Comparison of ENCODE assay signal across 17 cellular contexts in genomic region chr14:95190346-95190840, GRCh38. TPM values are rescaled to one million over a fixed set of nuclear protein-coding genes. Genes with fewer than 3 reads are reported as not detected.
DNase-seq lines count a peak whose midpoint lies in the region; ATAC-seq and TF ChIP-seq lines count a peak whose summit lies in the region.
"Had no signal": no experiment of that assay in that cellular context is flagged by ENCODE, and none has a peak within 500 bp of the region (broad histone marks: within the 10 kb centered on the region; RNA-seq: fewer than 3 reads in every experiment).

No MANE protein-coding gene starts in this region.

- no peaks in the 10 kb centered on the region for H3K36me3 ChIP-seq in A673 (ENCODE audit: insufficient read depth, low read length, poor library complexity, severe bottlenecking)

- peaks cover 5% of the 10 kb centered on the region for H3K4me1 ChIP-seq in A673 (ENCODE audit: insufficient read depth, low read length, poor library complexity, severe bottlenecking)

- BruUV-seq in A673 (replicated peaks; lab: Mats Ljungman, UMichigan): no TSS peak

- ATAC-seq in WTC11: no peak; the same call in 1 of the 2 replicates

- H3K27ac ChIP-seq in coronary artery (no peak overlapping the region), A673 (ENCODE audit: low read depth, low read length, poor library complexity, severe bottlenecking) (no peak overlapping the region)

- H3K27ac Mint-ChIP-seq in nephron progenitor cell: peak overlapping the region; percentile 70
- H3K27ac Mint-ChIP-seq in WTC11: no peak overlapping the region

- intact Hi-C loops in A673 (cut with micrococcal nuclease; ENCODE audit: unreplicated experiment): no loop called here

- no peaks in the 10 kb centered on the region for H3K27me3 ChIP-seq in A673 (replicated peaks; ENCODE audit: insufficient read depth, low read depth, low read length, poor library complexity)

- no peaks in the 10 kb centered on the region for H3K9me3 ChIP-seq in A673 (ENCODE audit: low read depth, low read length, poor library complexity, severe bottlenecking)

- POLR2A ChIA-PET in A673 (lab: Charles Lee; ENCODE audit: low non-redundant PET) (no interaction called here), WTC11 (lab: Charles Lee) (no interaction called here)

- TF ChIP-seq CTCF in AG10803 (conservative IDR thresholded peaks at IDR 0.05; ENCODE audit: low read length) (no peak), coronary artery (IDR thresholded peaks at IDR 0.05) (no peak), nephron progenitor cell (IDR thresholded peaks at IDR 0.05) (no peak), A673 (conservative IDR thresholded peaks at IDR 0.05; ENCODE audit: low read depth, low read length) (no peak), WTC11 (IDR thresholded peaks at IDR 0.05) (no peak)

- peaks cover 17% of the 10 kb centered on the region for H3K4me1 Mint-ChIP-seq in nephron progenitor cell
- H3K4me1 Mint-ChIP-seq in WTC11: peaks cover 8% of the 10 kb centered on the region

- DNase-seq in AG10803 (ENCODE audit: low read depth) (peak; percentile 17), LHCN-M2 (ENCODE audit: low read depth) (peak; percentile 20), coronary artery (ENCODE audit: low spot score) (peak; percentile 46), nephron progenitor cell (no peak), NCI-H345 (lab: John Stamatoyannopoulos, UW) (no peak), ecto neural progenitor cell (ENCODE audit: low spot score) (no peak), A673 (ENCODE audit: low spot score) (no peak), WTC11 (ENCODE audit: low spot score) (no peak)
- DNase-seq: Calu3; CD4-positive, alpha-beta memory T cell; DMS53; H7; NCI-H187 treated with DMSO at 0.1 percent for 48 hours; NCI-H69; NK-92 treated with Interleukin-12 subunit alpha and Interleukin-12 subunit beta, amount 100 ng/mL, for 24 hours; OCI-M1; RPMI8226 had no signal

- H3K4me3 Mint-ChIP-seq in nephron progenitor cell (no peak overlapping the region), WTC11 (no peak overlapping the region)
- H3K4me3 Mint-ChIP-seq: CD4-positive, alpha-beta memory T cell had no signal

- H3K4me3 ChIP-seq in AG10803 (ENCODE audit: low read length) (no peak overlapping the region), coronary artery (no peak overlapping the region), A673 (ENCODE audit: low read depth, low read length, poor library complexity, severe bottlenecking) (no peak overlapping the region)

- peaks cover 28% of the 10 kb centered on the region for H3K9me3 Mint-ChIP-seq in nephron progenitor cell
- peaks cover 17% of the 10 kb centered on the region for H3K9me3 Mint-ChIP-seq in WTC11

- CTCF ChIA-PET in A673 (lab: Charles Lee) (no interaction called here), WTC11 (lab: Charles Lee) (interaction anchor here (1.6 kb wide), 1 partner anchor 158 kb away, joined by 4 read pairs; no protein-coding TSS in a partner anchor)

- H3K36me3 Mint-ChIP-seq in nephron progenitor cell (ENCODE audit: low read depth) (peaks cover 25% of the 10 kb centered on the region), WTC11 (peaks cover 13% of the 10 kb centered on the region)
- H3K36me3 Mint-ChIP-seq: CD4-positive, alpha-beta memory T cell had no signal

- H3K27me3 Mint-ChIP-seq in nephron progenitor cell (ENCODE audit: low read depth, poor library complexity): peaks cover 4% of the 10 kb centered on the region
- no peaks in the 10 kb centered on the region for H3K27me3 Mint-ChIP-seq in WTC11 (ENCODE audit: low read depth)

TF ChIP-seq in WTC11, 78 proteins besides CTCF, POLR2A, EP300 and RAD21:
- TF ChIP-seq FOXJ3 (CRISPR knock-in tag; IDR thresholded peaks at IDR 0.05; ENCODE audit: borderline replicate concordance) (no peak), E2F5 (CRISPR knock-in tag; IDR thresholded peaks at IDR 0.05) (no peak), SMAD3 (CRISPR knock-in tag; IDR thresholded peaks at IDR 0.05; ENCODE audit: borderline replicate concordance) (no peak), NR2C2 (CRISPR knock-in tag; IDR thresholded peaks at IDR 0.05) (no peak), ZNF263 (CRISPR knock-in tag; IDR thresholded peaks at IDR 0.05; ENCODE audit: low read depth) (no peak), GTF2I (CRISPR knock-in tag; conservative IDR thresholded peaks at IDR 0.05) (no peak), E2F4 (CRISPR knock-in tag; IDR thresholded peaks at IDR 0.05; ENCODE audit: borderline replicate concordance, low read depth) (no peak), ARID4B (CRISPR knock-in tag; IDR thresholded peaks at IDR 0.05; ENCODE audit: borderline replicate concordance) (no peak), ZNF512 (CRISPR knock-in tag; IDR thresholded peaks at IDR 0.05; ENCODE audit: borderline replicate concordance) (no peak)

RNA-seq across cellular contexts. Expression of gene DICER1, which starts 33.1 kb away (rescaled TPM):
- total RNA-seq in LHCN-M2 (2014; rRNA removed) (21.5 and 38.8 TPM in 2 replicates), A673 (2021) (57.1 and 62.6 TPM in 2 replicates), WTC11 (2021) (56.0 to 62.0 TPM (median 56.5 TPM) in 3 replicates)
- 7.1 TPM for polyA plus RNA-seq in LHCN-M2 (2012)

Comparison
In these comparisons a context has a peak if more than half of its experiments do, and no peak if none do; other contexts are left out.
1. DNase-seq: peak in AG10803 (single experiment), LHCN-M2 (single experiment) and coronary artery (single experiment); none in nephron progenitor cell (single experiment), NCI-H345 (single experiment), ecto neural progenitor cell (single experiment), A673 (single experiment) and WTC11 (single experiment).